In the genomic region with DNA sequence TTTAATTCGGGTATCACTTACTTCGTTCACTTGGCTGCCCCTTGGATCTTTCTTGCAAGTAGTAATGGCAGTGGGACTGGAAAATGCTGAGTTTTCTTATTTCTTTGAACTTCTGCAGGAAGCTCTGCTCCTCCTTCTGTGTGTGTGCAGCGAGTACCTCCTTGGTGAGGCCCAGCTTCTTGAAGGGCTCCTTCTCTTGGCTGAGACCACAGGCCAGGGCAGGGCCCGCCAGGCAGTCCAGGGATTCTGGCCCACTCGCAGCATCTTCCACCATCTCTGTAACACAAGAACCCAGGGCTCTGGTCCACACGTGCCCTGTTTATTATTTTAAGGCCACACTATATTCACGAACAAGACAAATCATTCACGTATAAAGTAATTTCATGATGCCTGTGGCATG, we compare ENCODE assay signal across 1 cellular context.
TF ChIP-seq lines count a peak whose summit lies in the region.

No MANE protein-coding gene starts in this region.

TF ChIP-seq in HepG2, 621 proteins besides CTCF, POLR2A, EP300 and RAD21:
- TF ChIP-seq MAFK (conservative IDR thresholded peaks at IDR 0.05 in 1 of 2, IDR thresholded peaks at IDR 0.05 in 1 of 2; ENCODE audit: low read length in 2 of 2) (0 out of 4 replicates have a peak, but pooled peaks of 1 of the 2 experiments have one; percentile 2), ASH2L (IDR thresholded peaks at IDR 0.05; ENCODE audit: insufficient read length, low read depth, low read length) (no peak)
TF ChIP-seq in HepG2: peak in this region for 1.
